In genomic region chr16:31472559-31473203, GRCh38 we compare ENCODE assay signal across 8 cellular contexts. TPM values are rescaled to one million over a fixed set of nuclear protein-coding genes. Genes with fewer than 3 reads are reported as not detected.
A peak's percentile ranks its signal among the peaks of the same experiment; 100 is the strongest.
DNase-seq lines count a peak whose midpoint lies in the region; ATAC-seq and TF ChIP-seq lines count a peak whose summit lies in the region.

No MANE protein-coding gene starts in this region.

- WGBS in adipose tissue, 3 donors = 27 to 39% (median 37%) methylated on average over 24 of the region's 24 CpGs

- TF ChIP-seq CTCF in HEK293 (tag by site-specific recombination; IDR thresholded peaks at IDR 0.05) (no peak), cardiac muscle cell (IDR thresholded peaks at IDR 0.05; ENCODE audit: low read depth, low read length) (peak; percentile 86), parathyroid adenoma (IDR thresholded peaks at IDR 0.05) (peak; percentile 74)

- peaks cover 13% of the 10 kb centered on the region for H3K27me3 ChIP-seq in CD8-positive, alpha-beta memory T cell (ENCODE audit: insufficient read depth, low read length, poor library complexity, severe bottlenecking)
- H3K27me3 ChIP-seq in cardiac muscle cell (peaks cover 24% of the 10 kb centered on the region), parathyroid adenoma (ENCODE audit: control insufficient read depth, insufficient read depth, low read length) (no peaks in the 10 kb centered on the region)

- peaks cover 9% of the 10 kb centered on the region for H3K4me1 ChIP-seq in CD8-positive, alpha-beta memory T cell (ENCODE audit: insufficient read depth, low read length)
- H3K4me1 ChIP-seq in HEK293 (ENCODE audit: control insufficient read depth, insufficient read depth, low read length) (no peaks in the 10 kb centered on the region), cardiac muscle cell (ENCODE audit: low read depth) (peaks cover 9% of the 10 kb centered on the region), parathyroid adenoma (peaks cover 14% of the 10 kb centered on the region)

- peak overlapping the region; percentile 72 for H3K4me2 ChIP-seq in parathyroid adenoma (ENCODE audit: low read length)

- H3K4me3 Mint-ChIP-seq in CD8-positive, alpha-beta memory T cell = peak overlapping the region; percentile 0 to 78 (median 70)

- no peak overlapping the region for H3K9ac ChIP-seq in parathyroid adenoma

- no peaks in the 10 kb centered on the region for H3K9me3 Mint-ChIP-seq in CD8-positive, alpha-beta memory T cell

- CTCF ChIA-PET in CD8-positive, alpha-beta memory T cell (lab: Charles Lee) = no interaction called here
- CTCF ChIA-PET in HEK293 (lab: Yijun Ruan, JAX) = interaction anchor here (0.6 kb wide), 1 partner anchor 12 kb away, joined by 3 read pairs; no protein-coding TSS in a partner anchor

- peaks cover 19 to 23% of the 10 kb centered on the region in 2 donors for H3K27me3 Mint-ChIP-seq in CD8-positive, alpha-beta memory T cell

- ATAC-seq in HG02970 (IDR thresholded peaks at IDR 0.05; ENCODE audit: low FRiP score, unreplicated experiment) (no peak), GM18868 (IDR thresholded peaks at IDR 0.05; ENCODE audit: unreplicated experiment) (no peak)

- POLR2A ChIA-PET in CD8-positive, alpha-beta memory T cell (lab: Charles Lee) = no interaction called here
- POLR2A ChIA-PET in HEK293 (lab: Yijun Ruan, JAX) = interaction anchor here (0.8 to 1.2 kb wide), 2 partner anchors 12 to 331 kb away, joined by 3 read pairs; no protein-coding TSS in a partner anchor

- no peaks in the 10 kb centered on the region for H3K79me2 ChIP-seq in parathyroid adenoma

- H3K9me3 ChIP-seq in CD8-positive, alpha-beta memory T cell (ENCODE audit: low read length) = no peaks in the 10 kb centered on the region
- no peaks in the 10 kb centered on the region for H3K9me3 ChIP-seq in HEK293 (ENCODE audit: control insufficient read depth, insufficient read depth, low read depth, low read length)
- H3K9me3 ChIP-seq in cardiac muscle cell (ENCODE audit: low read depth) = no peaks in the 10 kb centered on the region
- H3K9me3 ChIP-seq in parathyroid adenoma (ENCODE audit: control insufficient read depth, low read length) = no peaks in the 10 kb centered on the region

- H3K4me1 Mint-ChIP-seq in CD8-positive, alpha-beta memory T cell = peaks cover 6 to 33% (median 14%) of the 10 kb centered on the region in 3 donors

- peak overlapping the region; percentile 22 for H3K4me3 ChIP-seq in CD8-positive, alpha-beta memory T cell (ENCODE audit: low read length)
- H3K4me3 ChIP-seq in HEK293 (ENCODE audit: low read depth, low read length) (peak overlapping the region; percentile 47), cardiac muscle cell (peak overlapping the region; percentile 65), parathyroid adenoma (ENCODE audit: low read depth, low read length) (peak overlapping the region; percentile 58)

- no peak overlapping the region for H3K27ac ChIP-seq in CD8-positive, alpha-beta memory T cell (ENCODE audit: low read depth, low read length)
- peak overlapping the region; percentile 56; the same call in 1 of the 2 replicates for H3K27ac ChIP-seq in HEK293 (ENCODE audit: extremely low read depth, low read depth, low read length)
- H3K27ac ChIP-seq in adipose tissue (ENCODE audit: low read depth, low read length) = peak overlapping the region; percentile 78
- peak overlapping the region; percentile 62 for H3K27ac ChIP-seq in cardiac muscle cell
- peak overlapping the region; percentile 66 for H3K27ac ChIP-seq in parathyroid adenoma

- peaks cover 0 to 2% (median 0%) of the 10 kb centered on the region in 3 donors for H3K36me3 Mint-ChIP-seq in CD8-positive, alpha-beta memory T cell

- peak overlapping the region; percentile 99 for H2AFZ ChIP-seq in parathyroid adenoma

- no peaks in the 10 kb centered on the region for H3K36me3 ChIP-seq in CD8-positive, alpha-beta memory T cell (ENCODE audit: insufficient read depth, low read length)
- H3K36me3 ChIP-seq in HEK293 (ENCODE audit: control insufficient read depth in 2 of 2, insufficient read depth in 1 of 2, low read length in 2 of 2) = peaks cover 0 to 10% of the 10 kb centered on the region in 2 experiments; a peak in 1 of 3 replicates
- H3K36me3 ChIP-seq in cardiac muscle cell = peaks cover 8% of the 10 kb centered on the region
- no peaks in the 10 kb centered on the region for H3K36me3 ChIP-seq in parathyroid adenoma (ENCODE audit: control insufficient read depth, insufficient read depth, low read length)

- DNase-seq in CD8-positive, alpha-beta memory T cell = peak in 2 of 5 donors; percentile 18 to 22
- DNase-seq in NCI-H748 treated with DMSO at 0.1 percent for 48 hours (lab: John Stamatoyannopoulos, UW) (peak; percentile 46), cardiac muscle cell (ENCODE audit: low read depth in 1 of 2, low spot score in 1 of 2) (peak; percentile 82 to 97)

- no peak overlapping the region for H3K27ac Mint-ChIP-seq in CD8-positive, alpha-beta memory T cell

TF ChIP-seq in HEK293, 187 proteins besides CTCF, POLR2A, EP300 and RAD21 (continues in another document):
- peak; percentile 52 for TF ChIP-seq SP3 (tag by site-specific recombination; IDR thresholded peaks at IDR 0.05)
- TF ChIP-seq ZNF302 (tag by site-specific recombination; IDR thresholded peaks at IDR 0.05; ENCODE audit: low read depth) = no peak
- TF ChIP-seq ZBTB44 (tag by site-specific recombination; IDR thresholded peaks at IDR 0.05) = no peak
- peak; percentile 90 for TF ChIP-seq SP2 (tag by site-specific recombination; IDR thresholded peaks at IDR 0.05)
- no peak for TF ChIP-seq ZNF114 (tag by site-specific recombination; IDR thresholded peaks at IDR 0.05)
- peak; percentile 72 for TF ChIP-seq ZNF335 (tag by site-specific recombination; conservative IDR thresholded peaks at IDR 0.05)
- 0 out of 2 replicates have a peak, but pooled peaks have one; percentile 24 for TF ChIP-seq ZNF341 (tag by site-specific recombination; IDR thresholded peaks at IDR 0.05; ENCODE audit: low read depth)
- TF ChIP-seq ZNF366 (tag by site-specific recombination; conservative IDR thresholded peaks at IDR 0.05) = peak; percentile 48
- no peak for TF ChIP-seq ZNF76 (tag by site-specific recombination; IDR thresholded peaks at IDR 0.05; ENCODE audit: borderline replicate concordance, low read depth)
- peak; percentile 59; the same call in 1 of the 2 replicates for TF ChIP-seq ZBTB20 (tag by site-specific recombination; IDR thresholded peaks at IDR 0.05)
- TF ChIP-seq ZXDB (tag by site-specific recombination; IDR thresholded peaks at IDR 0.05) = peak; percentile 13; the same call in 1 of the 2 replicates
- 0 out of 2 replicates have a peak, but pooled peaks have one; percentile 20 for TF ChIP-seq KLF1 (tag by site-specific recombination; IDR thresholded peaks at IDR 0.05)
- 0 out of 2 replicates have a peak, but pooled peaks have one; percentile 36 for TF ChIP-seq ZNF600 (tag by site-specific recombination; IDR thresholded peaks at IDR 0.05)
- no peak for TF ChIP-seq ZNF221 (tag by site-specific recombination; IDR thresholded peaks at IDR 0.05; ENCODE audit: borderline replicate concordance)
- TF ChIP-seq ZBTB8A (tag by site-specific recombination; IDR thresholded peaks at IDR 0.05) = peak; percentile 59; the same call in 1 of the 2 replicates
- TF ChIP-seq ZBTB48 (tag by site-specific recombination; IDR thresholded peaks at IDR 0.05) = peak; percentile 77; the same call in 1 of the 2 replicates

RNA-seq across cellular contexts. Expression of gene TGFB1I1, which starts 0.7 kb away (rescaled TPM):
- total RNA-seq in CD8-positive, alpha-beta memory T cell = 1 to 10 TPM in 1 of 2 experiments, under 1 TPM in 1; 0.59 to 1.1 TPM
- not detected for polyA plus RNA-seq in CD8-positive, alpha-beta memory T cell
- polyA plus RNA-seq in adipose tissue (10 to 100 TPM in 2 of 3 donors, 1 to 10 TPM in 1; 5.0 to 59.9 (median 32.0) TPM), cardiac muscle cell (54.0 and 55.8 TPM in 2 replicates)
- 39.1 and 42.4 TPM in 2 replicates for total RNA-seq in cardiac muscle cell

RNA-seq across cellular contexts. Expression of gene SLC5A2, which starts 10.2 kb away (rescaled TPM):
- total RNA-seq in CD8-positive, alpha-beta memory T cell = under 1 TPM in 1 of 2 experiments, not detected in 1; 0.24 TPM
- 2.0 TPM for polyA plus RNA-seq in CD8-positive, alpha-beta memory T cell
- polyA plus RNA-seq in adipose tissue = 1 to 10 TPM in 2 of 3 donors, under 1 TPM in 1; 0.90 to 4.4 (median 3.4) TPM
- total RNA-seq in cardiac muscle cell = 0.36 TPM in 1 of 2 replicates, not detected in the other
- polyA plus RNA-seq in cardiac muscle cell = 3.4 and 4.9 TPM in 2 replicates

RNA-seq across cellular contexts. Expression of gene ARMC5, which starts 13.4 kb away (rescaled TPM):
- 10 to 100 TPM; 14.3 to 15.9 TPM for total RNA-seq in CD8-positive, alpha-beta memory T cell
- polyA plus RNA-seq in CD8-positive, alpha-beta memory T cell = 9.8 TPM
- polyA plus RNA-seq in adipose tissue (10 to 100 TPM in 2 of 3 donors, 1 to 10 TPM in 1; 5.9 to 12.3 (median 10.3) TPM), cardiac muscle cell (26.0 and 28.7 TPM in 2 replicates)
- total RNA-seq in cardiac muscle cell = 19.7 and 21.7 TPM in 2 replicates

RNA-seq across cellular contexts. Expression of gene ZNF843, which starts 30.1 kb away (rescaled TPM):
- total RNA-seq in CD8-positive, alpha-beta memory T cell = under 1 TPM; 0.11 to 0.18 TPM
- 0.23 TPM for polyA plus RNA-seq in CD8-positive, alpha-beta memory T cell
- polyA plus RNA-seq in adipose tissue (1 to 10 TPM in 1 of 3 donors, under 1 TPM in 2; 0.54 to 1.1 (median 0.79) TPM), cardiac muscle cell (4.1 and 4.3 TPM in 2 replicates)
- 10.3 and 14.0 TPM in 2 replicates for total RNA-seq in cardiac muscle cell

RNA-seq across cellular contexts. Expression of gene RUSF1, which starts 35.5 kb away (rescaled TPM):
- total RNA-seq in CD8-positive, alpha-beta memory T cell = 10 to 100 TPM; 44.4 to 46.1 TPM
- polyA plus RNA-seq in CD8-positive, alpha-beta memory T cell = 22.2 TPM
- 10 to 100 TPM; 34.0 to 65.8 (median 45.4) TPM for polyA plus RNA-seq in adipose tissue
- total RNA-seq in cardiac muscle cell = 112 and 113 TPM in 2 replicates
- 54.0 and 58.5 TPM in 2 replicates for polyA plus RNA-seq in cardiac muscle cell
